In the genomic region with DNA sequence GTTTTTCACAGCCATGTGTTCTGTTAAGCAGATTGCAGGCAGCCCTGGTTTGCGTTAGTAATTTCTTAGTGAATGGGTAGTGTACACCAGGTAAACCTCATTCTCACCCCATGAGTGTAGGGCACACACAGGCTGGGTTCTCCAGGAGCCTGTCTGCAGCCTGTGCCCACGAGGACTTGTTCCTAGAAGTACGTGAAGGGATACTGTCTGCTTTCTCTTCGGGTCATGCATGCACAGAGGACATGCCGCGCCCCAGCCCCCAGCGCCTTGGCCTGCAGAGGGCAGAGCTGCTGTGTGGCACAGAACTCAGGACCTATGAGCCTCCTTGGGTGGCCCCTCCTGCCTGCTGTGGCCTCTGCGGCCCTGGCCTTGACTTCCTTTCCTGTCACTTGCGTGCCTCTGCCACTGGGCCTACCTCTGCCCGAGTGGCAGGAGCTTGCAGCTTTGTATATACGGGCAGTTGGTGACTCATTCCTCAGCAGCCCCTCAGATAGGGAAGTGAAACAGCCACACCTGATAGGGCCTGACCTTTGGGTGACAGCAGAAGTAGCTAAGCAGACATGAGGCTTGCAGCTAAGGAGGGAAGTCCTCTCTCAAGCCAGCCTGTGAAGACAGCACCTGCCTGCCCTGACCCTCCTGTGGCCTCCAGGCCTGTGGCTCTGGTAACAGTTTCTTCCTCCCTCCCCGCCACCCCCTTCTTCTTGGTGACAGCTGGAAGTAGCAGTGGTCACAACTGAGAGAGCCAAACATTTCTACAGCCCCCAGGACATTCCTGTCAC, we compare ENCODE assay signal across 9 cellular contexts. TPM values are rescaled to one million over a fixed set of nuclear protein-coding genes. Genes with fewer than 3 reads are reported as not detected.
DNase-seq lines count a peak whose midpoint lies in the region; ATAC-seq, FAIRE-seq and TF ChIP-seq lines count a peak whose summit lies in the region.
"Had no signal": no experiment of that assay in that cellular context is flagged by ENCODE, and none has a peak within 500 bp of the region (broad histone marks: within the 10 kb centered on the region; RNA-seq: fewer than 3 reads in every experiment).

No MANE protein-coding gene starts in this region.

- TF ChIP-seq POLR2A in GM12892 (IDR thresholded peaks at IDR 0.05; ENCODE audit: low read depth, low read length) = peak; percentile 63
- TF ChIP-seq POLR2A in NB4 (IDR thresholded peaks at IDR 0.05; ENCODE audit: extremely low read depth, insufficient read length) = no peak
- TF ChIP-seq POLR2A in erythroblast (IDR thresholded peaks at IDR 0.05; ENCODE audit: low read length) = no peak

- H3K4me1 Mint-ChIP-seq in natural killer cell = peaks cover 62 to 72% of the 10 kb centered on the region in 2 donors

- H3K27me3 Mint-ChIP-seq in natural killer cell (ENCODE audit: low read depth in 2 of 2) = no peaks in the 10 kb centered on the region

- H3K27ac Mint-ChIP-seq in natural killer cell = peak overlapping the region; percentile 86 to 89

- peak; percentile 85 for DNase-seq in GM12892 (ENCODE audit: insufficient read length)
- DNase-seq in HFF-Myc (ENCODE audit: extremely low read depth, low read depth) = no peak
- peak; percentile 100 for DNase-seq in NB4 (ENCODE audit: low read depth)
- DNase-seq in activated CD8-positive, alpha-beta memory T cell treated with anti-CD3 and anti-CD28 coated beads for 48 hours (ENCODE audit: low read depth in 2 of 3, low spot score in 2 of 3) = peak in 2 of 3 experiments; percentile 36 to 62
- peak; percentile 90 to 92 for DNase-seq in erythroblast (lab: John Stamatoyannopoulos, UW)
- DNase-seq in natural killer cell = peak; percentile 81
- DNase-seq in OCI-M2 (lab: John Stamatoyannopoulos, UW; ENCODE audit: unreplicated experiment) = no peak

- FAIRE-seq in GM12892 (lab: Jason Lieb, UNC) = peak; percentile 96
- FAIRE-seq: islet of Langerhans had no signal

- peak overlapping the region; percentile 88 for H3K27ac ChIP-seq in temporal lobe (ENCODE audit: low read depth, low read length)

- H3K36me3 Mint-ChIP-seq in natural killer cell = no peaks in the 10 kb centered on the region

- H3K4me3 ChIP-seq in HFF-Myc (replicated peaks; ENCODE audit: low read depth, low read length) (no peak overlapping the region), NB4 (ENCODE audit: low read depth, low read length) (no peak overlapping the region)

- peak overlapping the region; percentile 39 for H3K4me3 Mint-ChIP-seq in natural killer cell

- no peaks in the 10 kb centered on the region for H3K9me3 Mint-ChIP-seq in natural killer cell

- intact Hi-C loops in natural killer cell (cut with micrococcal nuclease) = loop anchor here (1.0 to 2.0 kb wide), 4 partner anchors 14 to 159 kb away; no protein-coding TSS in a partner anchor

- TF ChIP-seq CTCF in HFF-Myc (IDR thresholded peaks at IDR 0.05; ENCODE audit: low read depth, low read length, missing control alignments) (peak; percentile 47), NB4 (IDR thresholded peaks at IDR 0.05; ENCODE audit: low read depth, low read length) (peak; percentile 83), natural killer cell (IDR thresholded peaks at IDR 0.05) (peak; percentile 61)

- ATAC-seq in natural killer cell = peak; percentile 86 to 92 (median 89)

RNA-seq across cellular contexts. Expression of a gene that starts 19.5 kb away (rescaled TPM):
- polyA plus RNA-seq in GM12892 (2012; ENCODE audit: missing spikeins) = 18.0 TPM
- total RNA-seq in natural killer cell = 10 to 100 TPM; 21.3 to 32.3 (median 27.0) TPM
- 2.5 TPM for total RNA-seq in temporal lobe

RNA-seq across cellular contexts. Expression of a gene that starts 47.6 kb away (rescaled TPM):
- 4.0 TPM for polyA plus RNA-seq in GM12892 (2012; ENCODE audit: missing spikeins)
- total RNA-seq in natural killer cell (1 to 10 TPM in 1 of 3 donors, under 1 TPM in 2; 0.09 to 2.7 (median 0.54) TPM), temporal lobe (49.2 TPM)

Comparison
In these comparisons a context has a peak if more than half of its experiments do, and no peak if none do; other contexts are left out.
1. DNase-seq: peak in GM12892 (single experiment), NB4 (single experiment), activated CD8-positive, alpha-beta memory T cell treated with anti-CD3 and anti-CD28 coated beads for 48 hours (2 of 3), erythroblast (2 of 2) and natural killer cell (single experiment); none in HFF-Myc (single experiment) and OCI-M2 (single experiment).
2. RNA of a gene that starts 47.6 kb away (total RNA-seq): 49.2 TPM in temporal lobe (single experiment); 0.09 to 2.7 TPM in natural killer cell; every median in the first group is over 10 times any median in the second.
3. Peak in every context shown above with its lines, with median percentiles within 50 percentile points of each other: CTCF ChIP-seq.